19 cellular contexts compared by ENCODE assay signal in genomic region chr4:38568768-38569167, GRCh38.
"Had no signal": no experiment of that assay in that cellular context is flagged by ENCODE, and none has a peak within 500 bp of the region (broad histone marks: within the 10 kb centered on the region; RNA-seq: fewer than 3 reads in every experiment).

No MANE protein-coding gene starts in this region.

- H3K9me3 ChIP-seq: thyroid gland had no signal

- H3K79me2 ChIP-seq: parathyroid adenoma had no signal

- H3K4me3 ChIP-seq: cardiac muscle cell, thyroid gland had no signal

- DNase-seq: activated CD4-positive, alpha-beta memory T cell treated with anti-CD3 and anti-CD28 coated beads, Interleukin-2, amount 10 ng/mL, durations not matched to agents 7 days and 5 days; activated CD4-positive, alpha-beta T cell treated with anti-CD3 and anti-CD28 coated beads for 48 hours; activated CD4-positive, CD25-positive, alpha-beta regulatory T cell; activated naive CD4-positive, alpha-beta T cell; activated naive CD8-positive, alpha-beta T cell treated with anti-CD3 and anti-CD28 coated beads for 36 hours; activated T-cell treated with anti-CD3 and anti-CD28 coated beads, Interleukin-2, amount 50 U/mL, for 1 hour; amniotic stem cell; effector memory CD8-positive, alpha-beta T cell; foreskin fibroblast; glutamatergic neuron; islet precursor cell; retina; stimulated activated naive CD4-positive, alpha-beta T cell; T-cell; thyroid gland had no signal

- H3K27me3 ChIP-seq: cardiac muscle cell, thyroid gland had no signal

- H2AFZ ChIP-seq: parathyroid adenoma had no signal

- ATAC-seq: activated T-helper 17 cell treated with anti-CD3 and anti-CD28 coated beads, Interleukin-2, amount 50 U/mL, for 72 hours; effector memory CD8-positive, alpha-beta T cell; left lobe of liver; T-cell had no signal

- H3K9ac ChIP-seq: parathyroid adenoma had no signal

- H3K27ac ChIP-seq: cardiac muscle cell, parathyroid adenoma, thyroid gland had no signal

- H3K36me3 ChIP-seq: cardiac muscle cell, thyroid gland had no signal
